In genomic region chr12:121534495-121535148, GRCh38 we compare ENCODE assay signal across 9 cellular contexts.
DNase-seq lines count a peak whose midpoint lies in the region; ATAC-seq and TF ChIP-seq lines count a peak whose summit lies in the region.
"Had no signal": no experiment of that assay in that cellular context is flagged by ENCODE, and none has a peak within 500 bp of the region (broad histone marks: within the 10 kb centered on the region; RNA-seq: fewer than 3 reads in every experiment).

No MANE protein-coding gene starts in this region.

- ATAC-seq in GM19023 (IDR thresholded peaks at IDR 0.05; ENCODE audit: unreplicated experiment) = no peak
- ATAC-seq: gastroesophageal sphincter had no signal

- peak; percentile 44 for TF ChIP-seq POLR2A in GM15510 (IDR thresholded peaks at IDR 0.05; ENCODE audit: borderline replicate concordance, extremely low read depth, insufficient read length)

- peak; percentile 66 for DNase-seq in activated CD4-positive, alpha-beta T cell treated with anti-CD3 and anti-CD28 coated beads for 48 hours
- peak; percentile 67 for DNase-seq in effector CD8-positive, alpha-beta T cell (lab: John Stamatoyannopoulos, UW)
- DNase-seq in stimulated activated CD8-positive, alpha-beta memory T cell treated with anti-CD3 and anti-CD28 coated beads, Interleukin-12 subunit alpha, Interleukin-12 subunit beta, amount 100 ng/mL, for 24 hours (ENCODE audit: extremely low read depth) = peak; percentile 39
- DNase-seq in NCI-H2227 treated with DMSO at 0.1 percent for 48 hours (lab: John Stamatoyannopoulos, UW) (no peak), COLO829 (ENCODE audit: low spot score) (no peak), NOMO-1 treated with dmso at 0.1 percent for 144 hours (lab: John Stamatoyannopoulos, UW; ENCODE audit: unreplicated experiment) (no peak)

Comparison
In these comparisons a context has a peak if more than half of its experiments do, and no peak if none do; other contexts are left out.
1. DNase-seq: peak in activated CD4-positive, alpha-beta T cell treated with anti-CD3 and anti-CD28 coated beads for 48 hours (single experiment), effector CD8-positive, alpha-beta T cell (single experiment) and stimulated activated CD8-positive, alpha-beta memory T cell treated with anti-CD3 and anti-CD28 coated beads, Interleukin-12 subunit alpha, Interleukin-12 subunit beta, amount 100 ng/mL, for 24 hours (single experiment); none in NCI-H2227 treated with DMSO at 0.1 percent for 48 hours (single experiment), COLO829 (single experiment) and NOMO-1 treated with dmso at 0.1 percent for 144 hours (single experiment).